ENCODE assay signal across 2 cellular contexts in the genomic region with DNA sequence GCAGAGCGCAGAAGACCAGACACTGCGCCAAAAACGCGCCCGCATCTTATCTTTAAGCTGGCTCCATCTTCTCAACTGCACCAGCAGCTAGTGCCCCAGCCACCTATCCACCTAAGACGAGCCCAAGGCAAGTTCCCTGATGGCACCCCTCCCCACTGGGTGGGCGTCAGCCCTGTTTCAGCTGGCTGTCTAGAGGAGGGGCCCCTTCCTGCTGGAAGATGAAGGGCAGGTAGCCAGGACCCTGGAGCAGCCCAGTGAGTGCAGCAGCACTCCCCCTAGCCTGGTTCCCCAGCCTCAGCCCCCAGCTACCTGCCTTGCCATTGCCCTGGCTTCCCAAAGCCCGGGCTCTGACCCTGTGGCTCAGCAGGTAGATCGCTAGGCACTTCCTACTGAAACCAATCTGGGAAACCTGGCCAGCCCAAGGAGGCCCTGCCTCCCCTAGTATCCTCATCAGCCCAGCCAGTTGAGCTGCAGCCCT.
TF ChIP-seq lines count a peak whose summit lies in the region.

No MANE protein-coding gene starts in this region.

TF ChIP-seq in liver, 16 proteins besides CTCF, POLR2A, EP300 and RAD21:
- TF ChIP-seq FOXA2 (IDR thresholded peaks at IDR 0.05) (no peak), ZBTB33 (IDR thresholded peaks at IDR 0.05) (no peak), TAF1 (conservative IDR thresholded peaks at IDR 0.05) (no peak)

TF ChIP-seq in HepG2, 621 proteins besides CTCF, POLR2A, EP300 and RAD21:
- no peak for TF ChIP-seq ZMYM2 (CRISPR knock-in tag; IDR thresholded peaks at IDR 0.05)
- TF ChIP-seq GMEB2 (CRISPR knock-in tag; IDR thresholded peaks at IDR 0.05; ENCODE audit: low read depth) = no peak
- TF ChIP-seq TCF7L2 (IDR thresholded peaks at IDR 0.05; ENCODE audit: low read depth, low read length) = no peak
- TF ChIP-seq, protein P1, sequence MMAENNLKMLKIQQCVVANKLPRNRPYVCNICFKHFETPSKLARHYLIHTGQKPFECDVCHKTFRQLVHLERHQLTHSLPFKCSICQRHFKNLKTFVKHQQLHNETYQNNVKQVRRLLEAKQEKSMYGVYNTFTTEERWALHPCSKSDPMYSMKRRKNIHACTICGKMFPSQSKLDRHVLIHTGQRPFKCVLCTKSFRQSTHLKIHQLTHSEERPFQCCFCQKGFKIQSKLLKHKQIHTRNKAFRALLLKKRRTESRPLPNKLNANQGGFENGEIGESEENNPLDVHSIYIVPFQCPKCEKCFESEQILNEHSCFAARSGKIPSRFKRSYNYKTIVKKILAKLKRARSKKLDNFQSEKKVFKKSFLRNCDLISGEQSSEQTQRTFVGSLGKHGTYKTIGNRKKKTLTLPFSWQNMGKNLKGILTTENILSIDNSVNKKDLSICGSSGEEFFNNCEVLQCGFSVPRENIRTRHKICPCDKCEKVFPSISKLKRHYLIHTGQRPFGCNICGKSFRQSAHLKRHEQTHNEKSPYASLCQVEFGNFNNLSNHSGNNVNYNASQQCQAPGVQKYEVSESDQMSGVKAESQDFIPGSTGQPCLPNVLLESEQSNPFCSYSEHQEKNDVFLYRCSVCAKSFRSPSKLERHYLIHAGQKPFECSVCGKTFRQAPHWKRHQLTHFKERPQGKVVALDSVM (CRISPR knock-in tag; IDR thresholded peaks at IDR 0.05) = no peak
- TF ChIP-seq ZNF317 (CRISPR knock-in tag; IDR thresholded peaks at IDR 0.05) = no peak
- TF ChIP-seq, protein P2, sequence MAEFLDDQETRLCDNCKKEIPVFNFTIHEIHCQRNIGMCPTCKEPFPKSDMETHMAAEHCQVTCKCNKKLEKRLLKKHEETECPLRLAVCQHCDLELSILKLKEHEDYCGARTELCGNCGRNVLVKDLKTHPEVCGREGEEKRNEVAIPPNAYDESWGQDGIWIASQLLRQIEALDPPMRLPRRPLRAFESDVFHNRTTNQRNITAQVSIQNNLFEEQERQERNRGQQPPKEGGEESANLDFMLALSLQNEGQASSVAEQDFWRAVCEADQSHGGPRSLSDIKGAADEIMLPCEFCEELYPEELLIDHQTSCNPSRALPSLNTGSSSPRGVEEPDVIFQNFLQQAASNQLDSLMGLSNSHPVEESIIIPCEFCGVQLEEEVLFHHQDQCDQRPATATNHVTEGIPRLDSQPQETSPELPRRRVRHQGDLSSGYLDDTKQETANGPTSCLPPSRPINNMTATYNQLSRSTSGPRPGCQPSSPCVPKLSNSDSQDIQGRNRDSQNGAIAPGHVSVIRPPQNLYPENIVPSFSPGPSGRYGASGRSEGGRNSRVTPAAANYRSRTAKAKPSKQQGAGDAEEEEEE (CRISPR knock-in tag; IDR thresholded peaks at IDR 0.05; ENCODE audit: borderline replicate concordance) = no peak
- no peak for TF ChIP-seq KDM5A (IDR thresholded peaks at IDR 0.05; ENCODE audit: borderline replicate concordance, low read length)
